ENCODE assay signal across 14 cellular contexts in genomic region chr12:19287302-19287701, GRCh38.
"Had no signal": no experiment of that assay in that cellular context is flagged by ENCODE, and none has a peak within 500 bp of the region (broad histone marks: within the 10 kb centered on the region; RNA-seq: fewer than 3 reads in every experiment).

No MANE protein-coding gene starts in this region.

- H3K4me3 Mint-ChIP-seq: activated naive CD8-positive, alpha-beta T cell treated with anti-CD3 and anti-CD28 coated beads for 36 hours; natural killer cell; stimulated activated naive B cell treated with anti-CD40 and anti-IgM and Interleukin-4, amounts not matched to agents 10 μg/mL and 1 μg/mL and 100 μg/mL, for 72 hours; T-helper 2 cell treated with Interferon-gamma antibody and Interleukin-4, amounts not matched to agents 5 μg/mL and 100 μg/mL, for 36 hours had no signal

- H3K4me1 ChIP-seq: transverse colon had no signal

- H3K27me3 ChIP-seq: brain microvascular endothelial cell, transverse colon had no signal

- H3K4me3 ChIP-seq: transverse colon had no signal

- H3K4me1 Mint-ChIP-seq: activated naive CD8-positive, alpha-beta T cell treated with anti-CD3 and anti-CD28 coated beads for 36 hours; natural killer cell; stimulated activated naive B cell treated with anti-CD40 and anti-IgM and Interleukin-4, amounts not matched to agents 10 μg/mL and 1 μg/mL and 100 μg/mL, for 72 hours had no signal

- DNase-seq: activated CD4-positive, alpha-beta T cell treated with anti-CD3 and anti-CD28 coated beads, Interleukin-2, amount 50 U/mL, for 1 hour; activated CD8-positive, alpha-beta memory T cell treated with anti-CD3 and anti-CD28 coated beads for 24 hours; activated naive CD8-positive, alpha-beta T cell treated with anti-CD3 and anti-CD28 coated beads for 36 hours; brain microvascular endothelial cell; cerebellar nuclear complex; effector memory CD4-positive, alpha-beta T cell; mammary epithelial cell; natural killer cell; retina; stimulated activated CD4-positive, alpha-beta T cell treated with anti-CD3 and anti-CD28 coated beads, Interleukin-2, amount 100 ng/mL, for 48 hours; stimulated activated naive B cell treated with anti-CD40 and anti-IgM and Interleukin-4, amounts not matched to agents 10 μg/mL and 1 μg/mL and 100 μg/mL, for 72 hours; SW 1271; transverse colon had no signal

- H3K27ac ChIP-seq: brain microvascular endothelial cell, transverse colon had no signal

- H3K27ac Mint-ChIP-seq: activated naive CD8-positive, alpha-beta T cell treated with anti-CD3 and anti-CD28 coated beads for 36 hours; natural killer cell; stimulated activated naive B cell treated with anti-CD40 and anti-IgM and Interleukin-4, amounts not matched to agents 10 μg/mL and 1 μg/mL and 100 μg/mL, for 72 hours; T-helper 2 cell treated with Interferon-gamma antibody and Interleukin-4, amounts not matched to agents 5 μg/mL and 100 μg/mL, for 36 hours had no signal

- H3K36me3 Mint-ChIP-seq: activated naive CD8-positive, alpha-beta T cell treated with anti-CD3 and anti-CD28 coated beads for 36 hours; natural killer cell had no signal

- H3K9me3 Mint-ChIP-seq: activated naive CD8-positive, alpha-beta T cell treated with anti-CD3 and anti-CD28 coated beads for 36 hours; natural killer cell; stimulated activated naive B cell treated with anti-CD40 and anti-IgM and Interleukin-4, amounts not matched to agents 10 μg/mL and 1 μg/mL and 100 μg/mL, for 72 hours; T-helper 2 cell treated with Interferon-gamma antibody and Interleukin-4, amounts not matched to agents 5 μg/mL and 100 μg/mL, for 36 hours had no signal

- H3K9me3 ChIP-seq: transverse colon had no signal

- H3K27me3 Mint-ChIP-seq: activated naive CD8-positive, alpha-beta T cell treated with anti-CD3 and anti-CD28 coated beads for 36 hours; stimulated activated naive B cell treated with anti-CD40 and anti-IgM and Interleukin-4, amounts not matched to agents 10 μg/mL and 1 μg/mL and 100 μg/mL, for 72 hours had no signal
